Comparison of ENCODE assay signal across 1 cellular context in the genomic region with DNA sequence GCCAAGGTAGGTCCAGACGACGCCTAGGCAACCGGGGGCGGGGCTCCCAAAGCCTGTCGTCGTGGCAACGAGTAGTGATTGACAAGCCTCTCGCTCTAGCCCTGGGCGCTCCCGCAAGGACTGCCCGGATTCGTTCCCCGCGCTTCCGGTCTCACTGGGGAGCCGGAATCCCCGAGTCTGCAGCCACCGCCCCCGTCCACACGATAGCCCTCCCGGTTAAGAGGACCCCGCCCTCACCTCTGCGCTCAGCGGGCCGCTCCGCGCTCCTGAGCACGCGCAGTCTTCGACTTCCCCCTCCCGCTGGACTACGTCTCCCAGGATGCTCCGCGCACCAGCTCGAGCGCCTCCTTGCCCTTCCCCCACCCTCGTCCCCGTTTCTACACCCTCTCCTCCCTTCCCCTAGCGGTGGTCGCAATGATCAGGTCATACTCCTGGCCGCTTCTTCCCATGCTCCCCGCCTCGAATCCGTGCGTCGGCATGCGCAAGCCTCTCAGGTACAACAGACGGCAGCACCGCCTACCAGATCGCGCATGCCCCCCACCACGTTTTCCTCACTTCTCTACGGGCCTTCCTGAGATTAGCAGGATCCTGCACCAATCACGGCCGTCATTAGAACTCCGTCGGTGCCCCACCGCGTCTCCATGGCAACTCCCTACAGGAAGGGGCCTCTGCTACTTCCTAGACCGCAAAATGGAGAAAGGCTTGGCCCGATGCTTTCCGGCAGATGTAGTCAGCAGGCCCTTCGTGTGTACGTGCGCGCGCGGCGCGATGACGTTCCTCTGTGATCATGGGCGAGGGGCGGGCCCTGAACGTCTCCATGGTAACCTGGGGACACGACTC.
TF ChIP-seq lines count a peak whose summit lies in the region.

A gene (minus strand): TSS at position 518 of the 840 bp plus-strand sequence. CDS start 1,946 bp downstream, outside the sequence.

TF ChIP-seq in HepG2, 621 proteins besides CTCF, POLR2A, EP300 and RAD21 (continued from another document and continues in another):
- TF ChIP-seq, protein P1, sequence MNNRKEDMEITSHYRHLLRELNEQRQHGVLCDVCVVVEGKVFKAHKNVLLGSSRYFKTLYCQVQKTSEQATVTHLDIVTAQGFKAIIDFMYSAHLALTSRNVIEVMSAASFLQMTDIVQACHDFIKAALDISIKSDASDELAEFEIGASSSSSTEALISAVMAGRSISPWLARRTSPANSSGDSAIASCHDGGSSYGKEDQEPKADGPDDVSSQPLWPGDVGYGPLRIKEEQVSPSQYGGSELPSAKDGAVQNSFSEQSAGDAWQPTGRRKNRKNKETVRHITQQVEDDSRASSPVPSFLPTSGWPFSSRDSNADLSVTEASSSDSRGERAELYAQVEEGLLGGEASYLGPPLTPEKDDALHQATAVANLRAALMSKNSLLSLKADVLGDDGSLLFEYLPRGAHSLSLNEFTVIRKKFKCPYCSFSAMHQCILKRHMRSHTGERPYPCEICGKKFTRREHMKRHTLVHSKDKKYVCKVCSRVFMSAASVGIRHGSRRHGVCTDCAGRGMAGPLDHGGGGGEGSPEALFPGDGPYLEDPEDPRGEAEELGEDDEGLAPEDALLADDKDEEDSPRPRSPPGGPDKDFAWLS (CRISPR knock-in tag; IDR thresholded peaks at IDR 0.05; ENCODE audit: borderline replicate concordance) = no peak
- TF ChIP-seq DR1 (CRISPR knock-in tag; IDR thresholded peaks at IDR 0.05) = 0 out of 2 replicates have a peak, but pooled peaks have one; percentile 30
- peak; percentile 70 for TF ChIP-seq CHD2 (IDR thresholded peaks at IDR 0.05; ENCODE audit: low read depth, low read length)
- TF ChIP-seq ZMAT3 (CRISPR knock-in tag; conservative IDR thresholded peaks at IDR 0.05) = no peak
- no peak; the same call in 1 of the 2 replicates for TF ChIP-seq NR2F2 (IDR thresholded peaks at IDR 0.05; ENCODE audit: borderline replicate concordance, low read depth)
- TF ChIP-seq ZNF224 (CRISPR knock-in tag; IDR thresholded peaks at IDR 0.05) = 0 out of 2 replicates have a peak, but pooled peaks have one; percentile 74
- TF ChIP-seq MZF1 (CRISPR knock-in tag; IDR thresholded peaks at IDR 0.05; ENCODE audit: borderline replicate concordance) = peak; percentile 34; the same call in 1 of the 2 replicates
- peak; percentile 38 for TF ChIP-seq ZZZ3 (CRISPR knock-in tag; IDR thresholded peaks at IDR 0.05; ENCODE audit: borderline replicate concordance)
- TF ChIP-seq, protein P2, sequence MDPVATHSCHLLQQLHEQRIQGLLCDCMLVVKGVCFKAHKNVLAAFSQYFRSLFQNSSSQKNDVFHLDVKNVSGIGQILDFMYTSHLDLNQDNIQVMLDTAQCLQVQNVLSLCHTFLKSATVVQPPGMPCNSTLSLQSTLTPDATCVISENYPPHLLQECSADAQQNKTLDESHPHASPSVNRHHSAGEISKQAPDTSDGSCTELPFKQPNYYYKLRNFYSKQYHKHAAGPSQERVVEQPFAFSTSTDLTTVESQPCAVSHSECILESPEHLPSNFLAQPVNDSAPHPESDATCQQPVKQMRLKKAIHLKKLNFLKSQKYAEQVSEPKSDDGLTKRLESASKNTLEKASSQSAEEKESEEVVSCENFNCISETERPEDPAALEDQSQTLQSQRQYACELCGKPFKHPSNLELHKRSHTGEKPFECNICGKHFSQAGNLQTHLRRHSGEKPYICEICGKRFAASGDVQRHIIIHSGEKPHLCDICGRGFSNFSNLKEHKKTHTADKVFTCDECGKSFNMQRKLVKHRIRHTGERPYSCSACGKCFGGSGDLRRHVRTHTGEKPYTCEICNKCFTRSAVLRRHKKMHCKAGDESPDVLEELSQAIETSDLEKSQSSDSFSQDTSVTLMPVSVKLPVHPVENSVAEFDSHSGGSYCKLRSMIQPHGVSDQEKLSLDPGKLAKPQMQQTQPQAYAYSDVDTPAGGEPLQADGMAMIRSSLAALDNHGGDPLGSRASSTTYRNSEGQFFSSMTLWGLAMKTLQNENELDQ (CRISPR knock-in tag; IDR thresholded peaks at IDR 0.05; ENCODE audit: borderline replicate concordance) = no peak
- TF ChIP-seq, protein P3, sequence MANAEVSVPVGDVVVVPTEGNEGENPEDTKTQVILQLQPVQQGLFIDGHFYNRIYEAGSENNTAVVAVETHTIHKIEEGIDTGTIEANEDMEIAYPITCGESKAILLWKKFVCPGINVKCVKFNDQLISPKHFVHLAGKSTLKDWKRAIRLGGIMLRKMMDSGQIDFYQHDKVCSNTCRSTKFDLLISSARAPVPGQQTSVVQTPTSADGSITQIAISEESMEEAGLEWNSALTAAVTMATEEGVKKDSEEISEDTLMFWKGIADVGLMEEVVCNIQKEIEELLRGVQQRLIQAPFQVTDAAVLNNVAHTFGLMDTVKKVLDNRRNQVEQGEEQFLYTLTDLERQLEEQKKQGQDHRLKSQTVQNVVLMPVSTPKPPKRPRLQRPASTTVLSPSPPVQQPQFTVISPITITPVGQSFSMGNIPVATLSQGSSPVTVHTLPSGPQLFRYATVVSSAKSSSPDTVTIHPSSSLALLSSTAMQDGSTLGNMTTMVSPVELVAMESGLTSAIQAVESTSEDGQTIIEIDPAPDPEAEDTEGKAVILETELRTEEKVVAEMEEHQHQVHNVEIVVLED (CRISPR knock-in tag; IDR thresholded peaks at IDR 0.05; ENCODE audit: borderline replicate concordance) = peak; percentile 97
- TF ChIP-seq MTA1 (CRISPR knock-in tag; IDR thresholded peaks at IDR 0.05; ENCODE audit: borderline replicate concordance) = peak; percentile 48; the same call in 1 of the 2 replicates
- peak; percentile 64; the same call in 1 of the 2 replicates for TF ChIP-seq ZNF136 (CRISPR knock-in tag; IDR thresholded peaks at IDR 0.05; ENCODE audit: low read depth)
- TF ChIP-seq RFXANK (CRISPR knock-in tag; IDR thresholded peaks at IDR 0.05) = no peak; the same call in 1 of the 2 replicates
- TF ChIP-seq ELF4 (CRISPR knock-in tag; IDR thresholded peaks at IDR 0.05; ENCODE audit: borderline replicate concordance) = peak; percentile 82; the same call in 1 of the 2 replicates
- no peak for TF ChIP-seq MTF1 (CRISPR knock-in tag; IDR thresholded peaks at IDR 0.05)
- TF ChIP-seq, protein P4, sequence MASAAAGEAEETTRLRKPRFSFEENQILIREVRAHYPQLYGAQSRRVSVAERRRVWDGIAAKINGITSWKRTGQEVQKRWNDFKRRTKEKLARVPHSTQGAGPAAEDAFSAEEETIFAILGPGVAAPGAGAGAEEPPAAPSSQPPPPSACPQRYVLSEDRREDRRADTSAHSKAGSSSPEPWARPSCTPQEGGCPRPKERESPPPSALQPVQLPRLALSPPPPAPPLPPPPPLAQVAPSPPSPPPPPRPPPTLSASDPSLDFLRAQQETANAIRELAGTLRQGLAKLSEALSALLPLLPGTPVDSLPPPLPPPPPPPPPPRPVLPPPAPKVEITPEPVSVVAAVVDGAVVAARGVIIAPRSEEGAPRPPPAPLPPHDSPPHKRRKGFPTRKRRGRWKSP (CRISPR knock-in tag; IDR thresholded peaks at IDR 0.05) = peak; percentile 51; the same call in 1 of the 2 replicates
- TF ChIP-seq ZNF282 (IDR thresholded peaks at IDR 0.05; ENCODE audit: partially characterized antibody) = no peak
- TF ChIP-seq, protein P5, sequence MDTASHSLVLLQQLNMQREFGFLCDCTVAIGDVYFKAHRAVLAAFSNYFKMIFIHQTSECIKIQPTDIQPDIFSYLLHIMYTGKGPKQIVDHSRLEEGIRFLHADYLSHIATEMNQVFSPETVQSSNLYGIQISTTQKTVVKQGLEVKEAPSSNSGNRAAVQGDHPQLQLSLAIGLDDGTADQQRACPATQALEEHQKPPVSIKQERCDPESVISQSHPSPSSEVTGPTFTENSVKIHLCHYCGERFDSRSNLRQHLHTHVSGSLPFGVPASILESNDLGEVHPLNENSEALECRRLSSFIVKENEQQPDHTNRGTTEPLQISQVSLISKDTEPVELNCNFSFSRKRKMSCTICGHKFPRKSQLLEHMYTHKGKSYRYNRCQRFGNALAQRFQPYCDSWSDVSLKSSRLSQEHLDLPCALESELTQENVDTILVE (CRISPR knock-in tag; IDR thresholded peaks at IDR 0.05) = 0 out of 2 replicates have a peak, but pooled peaks have one; percentile 18
- TF ChIP-seq SMC3 (IDR thresholded peaks at IDR 0.05; ENCODE audit: low read length) = no peak
- TF ChIP-seq ZNF678 (CRISPR knock-in tag; IDR thresholded peaks at IDR 0.05) = no peak
- peak; percentile 17; the same call in 1 of the 2 replicates for TF ChIP-seq ZBTB42 (CRISPR knock-in tag; IDR thresholded peaks at IDR 0.05)
- no peak for TF ChIP-seq ZSCAN9 (CRISPR knock-in tag; IDR thresholded peaks at IDR 0.05; ENCODE audit: borderline replicate concordance)
- TF ChIP-seq SIN3B (IDR thresholded peaks at IDR 0.05; ENCODE audit: low read length) = no peak
- peak; percentile 82 for TF ChIP-seq GATAD1 (CRISPR knock-in tag; IDR thresholded peaks at IDR 0.05)
- TF ChIP-seq, protein P6, sequence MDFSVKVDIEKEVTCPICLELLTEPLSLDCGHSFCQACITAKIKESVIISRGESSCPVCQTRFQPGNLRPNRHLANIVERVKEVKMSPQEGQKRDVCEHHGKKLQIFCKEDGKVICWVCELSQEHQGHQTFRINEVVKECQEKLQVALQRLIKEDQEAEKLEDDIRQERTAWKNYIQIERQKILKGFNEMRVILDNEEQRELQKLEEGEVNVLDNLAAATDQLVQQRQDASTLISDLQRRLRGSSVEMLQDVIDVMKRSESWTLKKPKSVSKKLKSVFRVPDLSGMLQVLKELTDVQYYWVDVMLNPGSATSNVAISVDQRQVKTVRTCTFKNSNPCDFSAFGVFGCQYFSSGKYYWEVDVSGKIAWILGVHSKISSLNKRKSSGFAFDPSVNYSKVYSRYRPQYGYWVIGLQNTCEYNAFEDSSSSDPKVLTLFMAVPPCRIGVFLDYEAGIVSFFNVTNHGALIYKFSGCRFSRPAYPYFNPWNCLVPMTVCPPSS (IDR thresholded peaks at IDR 0.05) = no peak
- TF ChIP-seq KLF6 (CRISPR knock-in tag; IDR thresholded peaks at IDR 0.05) = no peak
- TF ChIP-seq NFATC3 (CRISPR knock-in tag; IDR thresholded peaks at IDR 0.05) = no peak
- TF ChIP-seq ZNF138 (CRISPR knock-in tag; IDR thresholded peaks at IDR 0.05; ENCODE audit: low read depth) = no peak
- no peak for TF ChIP-seq TBX3 (IDR thresholded peaks at IDR 0.05; ENCODE audit: borderline replicate concordance)
- TF ChIP-seq ARNT2 (CRISPR knock-in tag; IDR thresholded peaks at IDR 0.05; ENCODE audit: low read depth) = peak; percentile 51
- TF ChIP-seq SALL2 (CRISPR knock-in tag; IDR thresholded peaks at IDR 0.05) = peak; percentile 74
- TF ChIP-seq NR2F6 (IDR thresholded peaks at IDR 0.05) = no peak
- no peak for TF ChIP-seq NR2F6 (CRISPR knock-in tag; IDR thresholded peaks at IDR 0.05)
- TF ChIP-seq HDAC2 (CRISPR knock-in tag; IDR thresholded peaks at IDR 0.05) = no peak
- TF ChIP-seq TAF15 (IDR thresholded peaks at IDR 0.05; ENCODE audit: low read depth, low read length, poor library complexity, severe bottlenecking) = no peak
- TF ChIP-seq KMT2A (CRISPR knock-in tag; IDR thresholded peaks at IDR 0.05) = no peak
- peak; percentile 58; the same call in 1 of the 2 replicates for TF ChIP-seq AHR (CRISPR knock-in tag; IDR thresholded peaks at IDR 0.05)
- peak; percentile 39; the same call in 1 of the 2 replicates for TF ChIP-seq ZNF766 (CRISPR knock-in tag; IDR thresholded peaks at IDR 0.05; ENCODE audit: borderline replicate concordance)
- peak; percentile 75 for TF ChIP-seq ELF3 (CRISPR knock-in tag; IDR thresholded peaks at IDR 0.05)
- TF ChIP-seq, protein P7, sequence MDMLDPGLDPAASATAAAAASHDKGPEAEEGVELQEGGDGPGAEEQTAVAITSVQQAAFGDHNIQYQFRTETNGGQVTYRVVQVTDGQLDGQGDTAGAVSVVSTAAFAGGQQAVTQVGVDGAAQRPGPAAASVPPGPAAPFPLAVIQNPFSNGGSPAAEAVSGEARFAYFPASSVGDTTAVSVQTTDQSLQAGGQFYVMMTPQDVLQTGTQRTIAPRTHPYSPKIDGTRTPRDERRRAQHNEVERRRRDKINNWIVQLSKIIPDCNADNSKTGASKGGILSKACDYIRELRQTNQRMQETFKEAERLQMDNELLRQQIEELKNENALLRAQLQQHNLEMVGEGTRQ (IDR thresholded peaks at IDR 0.05; ENCODE audit: low read depth, low read length) = no peak
- TF ChIP-seq, protein P7 (CRISPR knock-in tag; IDR thresholded peaks at IDR 0.05; ENCODE audit: borderline replicate concordance) = peak; percentile 11; the same call in 1 of the 2 replicates
- peak; percentile 44 for TF ChIP-seq ZNF772 (CRISPR knock-in tag; IDR thresholded peaks at IDR 0.05)
- TF ChIP-seq ZNF775 (CRISPR knock-in tag; IDR thresholded peaks at IDR 0.05; ENCODE audit: borderline replicate concordance) = no peak
- TF ChIP-seq, protein P8, sequence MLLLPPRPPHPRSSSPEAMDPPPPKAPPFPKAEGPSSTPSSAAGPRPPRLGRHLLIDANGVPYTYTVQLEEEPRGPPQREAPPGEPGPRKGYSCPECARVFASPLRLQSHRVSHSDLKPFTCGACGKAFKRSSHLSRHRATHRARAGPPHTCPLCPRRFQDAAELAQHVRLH (CRISPR knock-in tag; IDR thresholded peaks at IDR 0.05; ENCODE audit: borderline replicate concordance, low read depth) = peak; percentile 51; the same call in 1 of the 2 replicates
- TF ChIP-seq ZNF788 (CRISPR knock-in tag; IDR thresholded peaks at IDR 0.05; ENCODE audit: borderline replicate concordance) = peak; percentile 59; the same call in 1 of the 2 replicates
- peak; percentile 75 for TF ChIP-seq MEF2D (CRISPR knock-in tag; IDR thresholded peaks at IDR 0.05)
